ENCODE assay signal across 1 cellular context in genomic region chr1:211645601-211646000, GRCh38. TPM values are rescaled to one million over a fixed set of nuclear protein-coding genes. Genes with fewer than 3 reads are reported as not detected.
"Had no signal": no experiment of that assay in that cellular context is flagged by ENCODE, and none has a peak within 500 bp of the region (broad histone marks: within the 10 kb centered on the region; RNA-seq: fewer than 3 reads in every experiment).

No MANE protein-coding gene starts in this region.

RNA-seq across cellular contexts. Expression of gene NEK2, which starts 29.8 kb away (rescaled TPM):
- total RNA-seq: esophagus muscularis mucosa had no signal
